9 cellular contexts compared by ENCODE assay signal in the genomic region with DNA sequence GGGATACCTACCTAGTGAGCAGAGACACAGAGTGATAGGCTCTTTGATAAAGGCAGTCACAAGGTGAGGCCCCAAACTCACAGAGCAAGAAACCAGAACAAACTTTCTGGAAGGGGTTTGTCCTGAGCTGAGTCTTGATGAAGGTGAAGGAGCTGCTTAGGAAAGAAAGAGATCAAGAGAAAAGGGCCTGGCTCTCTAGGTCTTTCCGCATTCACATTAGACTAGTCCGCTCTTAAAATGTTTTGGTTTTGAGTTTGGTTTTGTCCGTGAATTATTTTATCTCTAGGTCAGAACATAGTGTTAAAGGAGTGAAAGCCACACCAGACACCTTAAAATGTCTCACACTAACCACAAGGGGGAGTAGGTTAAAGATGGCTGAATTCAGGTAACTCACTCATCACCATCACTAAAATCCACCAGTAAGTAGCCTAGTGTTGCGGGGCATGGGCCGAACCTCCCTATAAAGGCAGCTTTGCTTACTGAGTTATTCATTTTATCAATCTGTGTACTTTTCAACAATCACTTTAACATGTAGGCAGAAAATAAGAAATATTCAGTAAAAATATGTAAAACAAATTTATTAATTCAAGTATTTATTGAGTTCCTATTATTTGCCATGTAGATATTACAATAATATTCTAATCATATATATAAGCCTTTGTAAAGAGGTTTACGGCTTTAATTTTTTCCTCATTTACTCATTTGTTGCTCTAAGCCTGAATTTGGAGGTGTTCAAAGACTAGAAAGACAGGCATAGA.
DNase-seq lines count a peak whose midpoint lies in the region; ATAC-seq and TF ChIP-seq lines count a peak whose summit lies in the region.
"Had no signal": no experiment of that assay in that cellular context is flagged by ENCODE, and none has a peak within 500 bp of the region (broad histone marks: within the 10 kb centered on the region; RNA-seq: fewer than 3 reads in every experiment).

No MANE protein-coding gene starts in this region.

- peak; percentile 65 for ATAC-seq in HG02763 (IDR thresholded peaks at IDR 0.05; ENCODE audit: unreplicated experiment)

- TF ChIP-seq EP300 in stomach (IDR thresholded peaks at IDR 0.05): no peak

- DNase-seq in AML-193 (lab: John Stamatoyannopoulos, UW): peak; percentile 53
- DNase-seq in NCI-H2107 treated with DMSO at 0.1 percent for 48 hours (lab: John Stamatoyannopoulos, UW; ENCODE audit: unreplicated experiment): peak; percentile 54
- peak; percentile 21 for DNase-seq in activated CD4-positive, alpha-beta T cell treated with anti-CD3 and anti-CD28 coated beads, Interleukin-2, amount 50 U/mL, for 1 hour
- peak; percentile 51 for DNase-seq in iPS DF 4.7 (ENCODE audit: extremely low read depth, low spot score)
- DNase-seq in stomach: no peak
- DNase-seq in posterior cingulate gyrus: no peak

- no peaks in the 10 kb centered on the region for H3K9me3 ChIP-seq in stomach

- TF ChIP-seq POLR2A in stomach (IDR thresholded peaks at IDR 0.05): no peak

- no peaks in the 10 kb centered on the region for H3K36me3 ChIP-seq in stomach

- H3K4me1 ChIP-seq in stomach: no peaks in the 10 kb centered on the region

- H3K4me3 ChIP-seq in stomach: no peak overlapping the region
- H3K4me3 ChIP-seq: skin epidermis had no signal

- peak; percentile 54 for TF ChIP-seq CTCF in GM12874 (IDR thresholded peaks at IDR 0.05; ENCODE audit: insufficient read depth, low read depth, low read length)
- peak in 5 of 7 experiments; percentile 29 to 69 (median 55) for TF ChIP-seq CTCF in stomach (IDR thresholded peaks at IDR 0.05)

- intact Hi-C loops in stomach (cut with DNase I; ENCODE audit: low total_unique reads) (loop anchor here (10.0 kb wide), 1 partner anchor 208 kb away; no protein-coding TSS in a partner anchor), posterior cingulate gyrus (cut with DNase I) (no loop called here)

- H3K27me3 ChIP-seq in stomach: no peaks in the 10 kb centered on the region

- 30 to 44% (median 42%) methylated on average over 6 of the region's 6 CpGs for WGBS in stomach, 5 donors

- peak overlapping the region in 1 of 5 donors; percentile 34 for H3K27ac ChIP-seq in stomach
- H3K27ac ChIP-seq: skin epidermis had no signal

Comparison
In these comparisons a context has a peak if more than half of its experiments do, and no peak if none do; other contexts are left out.
1. DNase-seq: peak in AML-193 (2 of 2), NCI-H2107 treated with DMSO at 0.1 percent for 48 hours (single experiment), activated CD4-positive, alpha-beta T cell treated with anti-CD3 and anti-CD28 coated beads, Interleukin-2, amount 50 U/mL, for 1 hour (single experiment) and iPS DF 4.7 (single experiment); none in stomach (single experiment) and posterior cingulate gyrus (0 of 10).